In the genomic region with DNA sequence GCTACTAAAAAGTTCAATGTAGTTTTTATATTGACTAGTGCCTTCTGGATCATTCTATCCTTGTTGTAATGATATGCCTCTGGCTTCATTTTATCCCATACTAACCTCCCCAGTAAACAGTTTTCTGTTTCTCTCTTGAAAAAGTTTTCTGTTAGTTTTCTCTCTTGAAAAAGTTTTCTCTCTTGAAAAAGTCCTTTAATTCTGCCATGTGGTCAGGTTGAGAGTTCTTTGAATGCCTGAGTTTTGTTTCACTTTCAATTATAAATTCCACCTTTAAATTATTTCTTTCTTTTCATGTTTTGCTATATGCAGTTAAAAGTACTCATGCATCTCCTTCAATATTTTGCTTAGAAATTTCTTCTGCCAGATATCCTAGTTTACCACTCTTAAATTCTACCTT, we compare ENCODE assay signal across 31 cellular contexts.
"Had no signal": no experiment of that assay in that cellular context is flagged by ENCODE, and none has a peak within 500 bp of the region (broad histone marks: within the 10 kb centered on the region; RNA-seq: fewer than 3 reads in every experiment).

No MANE protein-coding gene starts in this region.

- H3K27me3 ChIP-seq: adrenal gland, brain microvascular endothelial cell, cardiac muscle cell had no signal

- H3K27ac ChIP-seq: adrenal gland, brain microvascular endothelial cell, cardiac muscle cell, coronary artery, SJCRH30, SK-N-MC had no signal

- ATAC-seq: activated CD8-positive, alpha-beta T cell treated with anti-CD3 and anti-CD28 coated beads for 36 hours; activated naive CD4-positive, alpha-beta T cell treated with anti-CD3 and anti-CD28 coated beads, Interleukin-2, amount 50 U/mL, for 72 hours; activated T-cell treated with anti-CD3 and anti-CD28 coated beads, Interleukin-2, amount 50 U/mL, for 72 hours had no signal

- H3K4me1 Mint-ChIP-seq: activated CD4-positive, alpha-beta T cell treated with anti-CD3 and anti-CD28 coated beads, Interleukin-2, amount 10 ng/mL, durations not matched to agents 24 days and 14 days; central memory CD8-positive, alpha-beta T cell had no signal

- H3K36me3 ChIP-seq: adrenal gland, brain microvascular endothelial cell, cardiac muscle cell, SJCRH30 had no signal

- H3K9me3 Mint-ChIP-seq: activated CD4-positive, alpha-beta T cell treated with anti-CD3 and anti-CD28 coated beads, Interleukin-2, amount 10 ng/mL, durations not matched to agents 24 days and 14 days; activated CD8-positive, alpha-beta T cell treated with anti-CD3 and anti-CD28 coated beads for 36 hours; activated T-helper 2 cell treated with anti-CD3 and anti-CD28 coated beads, Interferon-gamma antibody, Interleukin-2, Interleukin-4, amounts not matched to agents 10 μg/mL and 5 μg/mL and 100 μg/mL, durations not matched to agents 14 hours and 24 hours and 36 hours; T-helper 1 cell treated with Interleukin-12 subunit alpha and Interleukin-12 subunit beta and Interleukin-4 antibody, amounts not matched to agents 30 μg/mL and 1 μg/mL, for 36 hours; T-helper 2 cell treated with Interferon-gamma antibody and Interleukin-4, amounts not matched to agents 5 μg/mL and 100 μg/mL, for 36 hours had no signal

- H3K4me3 ChIP-seq: adrenal gland, cardiac muscle cell, coronary artery, SJCRH30, SK-N-MC had no signal

- DNase-seq: activated CD4-positive, alpha-beta T cell treated with anti-CD3 and anti-CD28 coated beads, Interleukin-2, amount 10 ng/mL, durations not matched to agents 24 days and 14 days; activated CD4-positive, alpha-beta T cell treated with anti-CD3 and anti-CD28 coated beads, Interleukin-2, amount 50 U/mL, for 4 hours; activated CD8-positive, alpha-beta T cell treated with anti-CD3 and anti-CD28 coated beads for 36 hours; activated gamma-delta T cell; activated naive CD4-positive, alpha-beta T cell treated with Interleukin-2 at 50 U/mL for 16 hours; activated T-cell treated with anti-CD3 and anti-CD28 coated beads, Interleukin-2, amount 50 U/mL, for 1 hour; activated T-cell treated with anti-CD3 and anti-CD28 coated beads, Interleukin-2, amount 50 U/mL, for 72 hours; adrenal gland; brain microvascular endothelial cell; KBM-7; NCI-H1048; NCI-H1436 treated with DMSO at 0.1 percent for 48 hours; NCI-H187; NCI-H2029 treated with DMSO at 0.1 percent for 48 hours; NCI-H2107; NCI-H2171 treated with DMSO at 0.1 percent for 48 hours; NCI-H226; NCI-H446 treated with DMSO at 0.1 percent for 48 hours; NCI-H524; NCI-H69; NCI-H82; SHP77; SJCRH30 had no signal

- H3K4me3 Mint-ChIP-seq: activated CD4-positive, alpha-beta T cell treated with anti-CD3 and anti-CD28 coated beads, Interleukin-2, amount 10 ng/mL, durations not matched to agents 24 days and 14 days; activated CD8-positive, alpha-beta T cell treated with anti-CD3 and anti-CD28 coated beads for 36 hours; activated T-cell treated with anti-CD3 and anti-CD28 coated beads, Interleukin-2, amount 50 U/mL, for 72 hours; central memory CD8-positive, alpha-beta T cell; T-helper 1 cell treated with Interleukin-12 subunit alpha and Interleukin-12 subunit beta and Interleukin-4 antibody, amounts not matched to agents 30 μg/mL and 1 μg/mL, for 36 hours; T-helper 2 cell treated with Interferon-gamma antibody and Interleukin-4, amounts not matched to agents 5 μg/mL and 100 μg/mL, for 36 hours had no signal

- H3K27me3 Mint-ChIP-seq: activated CD4-positive, alpha-beta T cell treated with anti-CD3 and anti-CD28 coated beads, Interleukin-2, amount 10 ng/mL, durations not matched to agents 24 days and 14 days; activated CD8-positive, alpha-beta T cell treated with anti-CD3 and anti-CD28 coated beads for 36 hours; central memory CD8-positive, alpha-beta T cell had no signal

- H3K9me3 ChIP-seq: adrenal gland, SJCRH30 had no signal

- H3K36me3 Mint-ChIP-seq: activated naive CD4-positive, alpha-beta T cell treated with anti-CD3 and anti-CD28 coated beads, Interleukin-2, amount 50 U/mL, for 72 hours had no signal

- H3K4me1 ChIP-seq: adrenal gland, SJCRH30 had no signal

- H3K27ac Mint-ChIP-seq: activated CD4-positive, alpha-beta T cell treated with anti-CD3 and anti-CD28 coated beads, Interleukin-2, amount 10 ng/mL, durations not matched to agents 24 days and 14 days; activated CD8-positive, alpha-beta T cell treated with anti-CD3 and anti-CD28 coated beads for 36 hours; activated naive CD4-positive, alpha-beta T cell treated with anti-CD3 and anti-CD28 coated beads, Interleukin-2, amount 50 U/mL, for 72 hours; activated T-cell treated with anti-CD3 and anti-CD28 coated beads, Interleukin-2, amount 50 U/mL, for 72 hours; activated T-helper 2 cell treated with anti-CD3 and anti-CD28 coated beads, Interferon-gamma antibody, Interleukin-2, Interleukin-4, amounts not matched to agents 10 μg/mL and 5 μg/mL and 100 μg/mL, durations not matched to agents 14 hours and 24 hours and 36 hours; T-helper 1 cell treated with Interleukin-12 subunit alpha and Interleukin-12 subunit beta and Interleukin-4 antibody, amounts not matched to agents 30 μg/mL and 1 μg/mL, for 36 hours; T-helper 2 cell treated with Interferon-gamma antibody and Interleukin-4, amounts not matched to agents 5 μg/mL and 100 μg/mL, for 36 hours had no signal
